In genomic region chr6:2934057-2934456, GRCh38 we compare ENCODE assay signal across 25 cellular contexts. TPM values are rescaled to one million over a fixed set of nuclear protein-coding genes. Genes with fewer than 3 reads are reported as not detected.
A peak's percentile ranks its signal among the peaks of the same experiment; 100 is the strongest.
DNase-seq lines count a peak whose midpoint lies in the region; ATAC-seq, FAIRE-seq and TF ChIP-seq lines count a peak whose summit lies in the region.
"Had no signal": no experiment of that assay in that cellular context is flagged by ENCODE, and none has a peak within 500 bp of the region (broad histone marks: within the 10 kb centered on the region; RNA-seq: fewer than 3 reads in every experiment).

No MANE protein-coding gene starts in this region.

- H3K9me2 ChIP-seq in Loucy (replicated peaks; ENCODE audit: low read depth, low read length): no peaks in the 10 kb centered on the region

- H3K79me2 ChIP-seq in Loucy (ENCODE audit: insufficient read depth, low read length) (no peaks in the 10 kb centered on the region), K562 (ENCODE audit: control insufficient read depth, insufficient read depth, low read length) (no peaks in the 10 kb centered on the region)

- no peak for DNase-seq in K562 (ENCODE audit: extremely low read depth in 1 of 4, low spot score in 3 of 4)
- no peak for DNase-seq in activated naive CD4-positive, alpha-beta T cell treated with anti-CD3 and anti-CD28 coated beads, Interleukin-2, amount 10 ng/mL, durations not matched to agents 7 days and 5 days
- no peak for DNase-seq in NCI-H1417 (lab: John Stamatoyannopoulos, UW)
- no peak for DNase-seq in GOT3 (lab: John Stamatoyannopoulos, UW)
- DNase-seq: 8988T; ACHN; AML-193; BE2C; CD4-positive, alpha-beta T cell; CD8-positive, alpha-beta memory T cell; DMS 273 treated with DMSO at 0.1 percent for 48 hours; DMS79; EL; GF-D8 had no signal

- no peaks in the 10 kb centered on the region for H3K9me3 ChIP-seq in ES-I3 (ENCODE audit: control insufficient read depth, insufficient read depth, low read length)
- no peaks in the 10 kb centered on the region for H3K9me3 ChIP-seq in Loucy (ENCODE audit: insufficient read depth, low read depth, low read length)
- 0 out of 2 replicates have a peak, but pooled peaks cover 2% of the 10 kb centered on the region for H3K9me3 ChIP-seq in K562 (replicated peaks; ENCODE audit: control insufficient read depth, insufficient read depth, low read depth, low read length)
- H3K9me3 ChIP-seq: A549, BE2C had no signal

- FAIRE-seq in K562 (lab: Jason Lieb, UNC): no peak
- FAIRE-seq: A549, D721Med, GM12891, GM18507 had no signal

- TF ChIP-seq CTCF in Loucy (conservative IDR thresholded peaks at IDR 0.05; ENCODE audit: low read length) (no peak), K562 (IDR thresholded peaks at IDR 0.05 in 2 of 3, conservative IDR thresholded peaks at IDR 0.05 in 1 of 3; ENCODE audit: insufficient read depth in 2 of 3, low read depth in 1 of 3, low read length in 3 of 3) (no peak)

- peaks cover 42% of the 10 kb centered on the region for H3K4me1 Mint-ChIP-seq in activated naive CD4-positive, alpha-beta T cell treated with anti-CD3 and anti-CD28 coated beads, Interleukin-2, amount 10 ng/mL, durations not matched to agents 7 days and 5 days

- no peaks in the 10 kb centered on the region for H3K27me3 ChIP-seq in Loucy (ENCODE audit: insufficient read depth, low read length, poor library complexity, severe bottlenecking)
- H3K27me3 ChIP-seq in K562 (ENCODE audit: control insufficient read depth in 2 of 2, insufficient read depth in 2 of 2, low read length in 2 of 2): no peaks in the 10 kb centered on the region
- H3K27me3 ChIP-seq: BE2C; BLaER1 treated with 17β-estradiol and CSF1 and Interleukin-3, amounts not matched to agents 10 nM and 100 nM had no signal

- peaks cover 19% of the 10 kb centered on the region for H3K9me3 Mint-ChIP-seq in activated naive CD4-positive, alpha-beta T cell treated with anti-CD3 and anti-CD28 coated beads, Interleukin-2, amount 10 ng/mL, durations not matched to agents 7 days and 5 days
- H3K9me3 Mint-ChIP-seq: CD4-positive, alpha-beta T cell had no signal

- no peak for TF ChIP-seq POLR2A in K562 (conservative IDR thresholded peaks at IDR 0.05)

- H3K9me1 ChIP-seq in K562 (ENCODE audit: control insufficient read depth, insufficient read depth, low read length): no peaks in the 10 kb centered on the region

- no peak for ATAC-seq in K562
- ATAC-seq: A549, HCT116 had no signal

- peak overlapping the region; percentile 69; the same call in 1 of the 2 replicates for H2AFZ ChIP-seq in Loucy (ENCODE audit: low read length)
- H2AFZ ChIP-seq in K562 (ENCODE audit: low read depth, low read length): no peak overlapping the region

- H3K9ac ChIP-seq in ES-I3 (ENCODE audit: low read depth, low read length) (peak overlapping the region; percentile 16; the same call in 1 of the 2 replicates), Loucy (ENCODE audit: low read depth, low read length, poor library complexity, severe bottlenecking) (no peak overlapping the region), K562 (ENCODE audit: insufficient read depth in 1 of 2, low read depth in 2 of 2, low read length in 2 of 2) (no peak overlapping the region)
- H3K9ac ChIP-seq: BLaER1 treated with 17β-estradiol and CSF1 and Interleukin-3, amounts not matched to agents 10 nM and 100 nM had no signal

- no peak for TF ChIP-seq EP300 in K562 (IDR thresholded peaks at IDR 0.05; ENCODE audit: low read length)

- H3K36me3 Mint-ChIP-seq in activated naive CD4-positive, alpha-beta T cell treated with anti-CD3 and anti-CD28 coated beads, Interleukin-2, amount 10 ng/mL, durations not matched to agents 7 days and 5 days: peaks cover 28% of the 10 kb centered on the region
- H3K36me3 Mint-ChIP-seq: CD14-positive monocyte had no signal

- peaks cover 8% of the 10 kb centered on the region for H3K27me3 Mint-ChIP-seq in activated naive CD4-positive, alpha-beta T cell treated with anti-CD3 and anti-CD28 coated beads, Interleukin-2, amount 10 ng/mL, durations not matched to agents 7 days and 5 days
- H3K27me3 Mint-ChIP-seq: CD4-positive, alpha-beta T cell had no signal

- H3K27ac Mint-ChIP-seq in activated naive CD4-positive, alpha-beta T cell treated with anti-CD3 and anti-CD28 coated beads, Interleukin-2, amount 10 ng/mL, durations not matched to agents 7 days and 5 days: no peak overlapping the region
- H3K27ac Mint-ChIP-seq: CD4-positive, alpha-beta T cell; H9 had no signal

- no peak overlapping the region for H3K27ac ChIP-seq in K562 (ENCODE audit: extremely low read depth, low read depth, low read length)
- H3K27ac ChIP-seq: A549; BLaER1 treated with 17β-estradiol and CSF1 and Interleukin-3, amounts not matched to agents 10 nM and 100 nM had no signal

- POLR2A ChIA-PET in K562 (lab: Yijun Ruan, JAX): interaction anchor here (0.8 to 3.8 kb wide), 2 partner anchors 9 to 66 kb away, joined by 3 to 16 read pairs; partner anchors contain the start of gene NQO2

- no peaks in the 10 kb centered on the region for H3K36me3 ChIP-seq in ES-I3 (ENCODE audit: insufficient read depth, low read length)
- no peaks in the 10 kb centered on the region for H3K36me3 ChIP-seq in Loucy (ENCODE audit: insufficient read depth, low read length)
- H3K36me3 ChIP-seq in K562 (ENCODE audit: control insufficient read depth, insufficient read depth, low read length): no peaks in the 10 kb centered on the region
- H3K36me3 ChIP-seq: BE2C; BLaER1 treated with 17β-estradiol and CSF1 and Interleukin-3, amounts not matched to agents 10 nM and 100 nM had no signal

- H3K4me3 ChIP-seq in Loucy (ENCODE audit: low read length, poor library complexity, severe bottlenecking): no peak overlapping the region
- no peak overlapping the region for H3K4me3 ChIP-seq in K562
- H3K4me3 ChIP-seq: A549; BLaER1 treated with 17β-estradiol and CSF1 and Interleukin-3, amounts not matched to agents 10 nM and 100 nM had no signal

- peaks cover 14% of the 10 kb centered on the region for H3K4me1 ChIP-seq in ES-I3 (ENCODE audit: insufficient read depth, low read length)
- no peaks in the 10 kb centered on the region for H3K4me1 ChIP-seq in Loucy (ENCODE audit: insufficient read depth, low read length, poor library complexity, severe bottlenecking)
- H3K4me1 ChIP-seq in K562 (replicated peaks in 1 of 2; ENCODE audit: control insufficient read depth in 2 of 2, insufficient read depth in 2 of 2, low read length in 2 of 2): peaks cover 9 to 17% of the 10 kb centered on the region in 2 experiments; a peak in 4 of 5 replicates
- H3K4me1 ChIP-seq: BE2C had no signal

- no peak overlapping the region for H3K4me3 Mint-ChIP-seq in activated naive CD4-positive, alpha-beta T cell treated with anti-CD3 and anti-CD28 coated beads, Interleukin-2, amount 10 ng/mL, durations not matched to agents 7 days and 5 days
- H3K4me3 Mint-ChIP-seq: CD14-positive monocyte; CD4-positive, alpha-beta T cell; CD8-positive, alpha-beta memory T cell; H9 had no signal

- intact Hi-C loops in K562 (cut with micrococcal nuclease): loop anchor here (5.0 kb wide), 2 partner anchors 118 to 197 kb away; no protein-coding TSS in a partner anchor

- WGBS in K562 (ENCODE audit: insufficient coverage, low coverage, missing lambda C conversion rate): 93% methylated on average over 1 of the region's 1 CpG

- in situ Hi-C loops in K562 (cut with MboI): loop anchor here (5.0 kb wide), 2 partner anchors 77 to 147 kb away; no protein-coding TSS in a partner anchor

- CTCF ChIA-PET in K562 (lab: Yijun Ruan, JAX; ENCODE audit: low intra/inter-chr PET ratio): no interaction called here
- CTCF ChIA-PET in activated naive CD4-positive, alpha-beta T cell treated with anti-CD3 and anti-CD28 coated beads, Interleukin-2, amount 10 ng/mL, durations not matched to agents 7 days and 5 days (lab: Charles Lee): interaction anchor here (1.3 to 4.6 kb wide), 5 partner anchors 34 to 143 kb away, joined by 3 to 38 read pairs (median 22); partner anchors contain the start of gene SERPINB1

- no peaks in the 10 kb centered on the region for H3F3A ChIP-seq in Loucy (ENCODE audit: low read depth)

- H4K20me1 ChIP-seq in Loucy (ENCODE audit: insufficient read depth, low read length, poor library complexity, severe bottlenecking): no peaks in the 10 kb centered on the region
- H4K20me1 ChIP-seq in K562 (replicated peaks; ENCODE audit: control insufficient read depth, insufficient read depth, low read length): no peaks in the 10 kb centered on the region
- H4K20me1 ChIP-seq: BLaER1 treated with 17β-estradiol and CSF1 and Interleukin-3, amounts not matched to agents 10 nM and 100 nM had no signal

- no peak overlapping the region for H3K4me2 ChIP-seq in Loucy (ENCODE audit: low read depth, low read length, poor library complexity, severe bottlenecking)
- H3K4me2 ChIP-seq in K562 (ENCODE audit: insufficient read depth, low read length): no peak overlapping the region
- H3K4me2 ChIP-seq: A549; BLaER1 treated with 17β-estradiol and CSF1 and Interleukin-3, amounts not matched to agents 10 nM and 100 nM had no signal

- TF ChIP-seq RAD21 in K562 (CRISPR knock-in tag; conservative IDR thresholded peaks at IDR 0.05 in 1 of 2, IDR thresholded peaks at IDR 0.05 in 1 of 2): no peak

- BruUV-seq in K562 (replicated peaks; lab: Mats Ljungman, UMichigan): no TSS peak

RNA-seq across cellular contexts. Expression of gene SERPINB9, which starts 30.9 kb away (rescaled TPM):
- 38.5 and 40.9 TPM in 2 replicates for total RNA-seq in K562 (2011; cell fraction: chromatin; rRNA removed; ENCODE audit: low replicate concordance)
- 25.5 and 30.9 TPM in 2 replicates for total RNA-seq in K562 (2011; cell fraction: nucleolus; rRNA removed)
- total RNA-seq in K562 (2011; cell fraction: nucleoplasm; rRNA removed): 39.8 and 60.8 TPM in 2 replicates
- total RNA-seq in K562 (2014; rRNA removed): 18.8 and 18.9 TPM in 2 replicates
- 30.7 and 37.5 TPM in 2 replicates for total RNA-seq in K562 (2014; rRNA removed; fragmentation: Illumina TruSeq; extraction: Trizol)
- total RNA-seq in K562 (2015; rRNA removed; fragmentation: Illumina TruSeq; extraction: Trizol): 18.4 and 21.5 TPM in 2 replicates
- total RNA-seq in K562 (2021): 31.7 and 37.0 TPM in 2 replicates
- 72.3 and 136 TPM in 2 replicates for polyA plus RNA-seq in K562 (2011; rRNA removed)
- 68.2 and 93.0 TPM in 2 replicates for polyA plus RNA-seq in K562 (2011; cell fraction: cytosol; rRNA removed)
- 24.3 and 46.3 TPM in 2 replicates for polyA plus RNA-seq in K562 (2011; cell fraction: nucleus; rRNA removed)
- polyA plus RNA-seq in K562 (2012): 21.2 and 35.3 TPM in 2 replicates
- polyA plus RNA-seq in K562 (2014; fragmentation: Illumina TruSeq; extraction: Trizol): 34.6 and 40.3 TPM in 2 replicates
- polyA plus RNA-seq in K562 (2014; fragmentation: Nextera tagmentation; extraction: Ambion mirVana): 10 to 100 TPM; 12.1 to 20.0 TPM
- polyA plus RNA-seq in K562 (2014; rRNA removed): 26.6 and 32.2 TPM in 2 replicates
- polyA minus RNA-seq in K562 (2011; rRNA and poly(A)+ RNA removed): 75.4 and 149 TPM in 2 replicates
- polyA minus RNA-seq in K562 (2011; cell fraction: cytosol; rRNA and poly(A)+ RNA removed): 34.9 and 85.8 TPM in 2 replicates
- 14.3 and 16.3 TPM in 2 replicates for polyA minus RNA-seq in K562 (2011; cell fraction: nucleus; rRNA and poly(A)+ RNA removed)
- total RNA-seq: H4 had no signal

RNA-seq across cellular contexts. Expression of gene SERPINB6, which starts 37.3 kb away (rescaled TPM):
- total RNA-seq in K562 (2011; cell fraction: chromatin; rRNA removed; ENCODE audit: low replicate concordance): 141 and 220 TPM in 2 replicates
- total RNA-seq in K562 (2011; cell fraction: nucleolus; rRNA removed): 93.6 and 93.8 TPM in 2 replicates
- 147 and 201 TPM in 2 replicates for total RNA-seq in K562 (2011; cell fraction: nucleoplasm; rRNA removed)
- total RNA-seq in K562 (2014; rRNA removed) (86.6 and 92.4 TPM in 2 replicates), K562 (2014; rRNA removed; fragmentation: Illumina TruSeq; extraction: Trizol) (111 and 114 TPM in 2 replicates), K562 (2015; rRNA removed; fragmentation: Illumina TruSeq; extraction: Trizol) (100 and 113 TPM in 2 replicates), K562 (2021) (124 and 126 TPM in 2 replicates)
- polyA plus RNA-seq in K562 (2011; rRNA removed) (151 and 210 TPM in 2 replicates), K562 (2014; fragmentation: Illumina TruSeq; extraction: Trizol) (162 and 176 TPM in 2 replicates), K562 (2014; fragmentation: Nextera tagmentation; extraction: Ambion mirVana) (100 to 1,000 TPM; 143 to 211 TPM), K562 (2014; rRNA removed) (145 and 159 TPM in 2 replicates)
- 171 and 185 TPM in 2 replicates for polyA plus RNA-seq in K562 (2011; cell fraction: cytosol; rRNA removed)
- 130 and 168 TPM in 2 replicates for polyA plus RNA-seq in K562 (2011; cell fraction: nucleus; rRNA removed)
- polyA plus RNA-seq in K562 (2012): 133 and 231 TPM in 2 replicates
- polyA minus RNA-seq in K562 (2011; rRNA and poly(A)+ RNA removed): 135 and 183 TPM in 2 replicates
- polyA minus RNA-seq in K562 (2011; cell fraction: cytosol; rRNA and poly(A)+ RNA removed): 64.3 and 74.2 TPM in 2 replicates
- polyA minus RNA-seq in K562 (2011; cell fraction: nucleus; rRNA and poly(A)+ RNA removed): 60.0 and 62.5 TPM in 2 replicates
